Comparison of ENCODE assay signal across 11 cellular contexts in the genomic region with DNA sequence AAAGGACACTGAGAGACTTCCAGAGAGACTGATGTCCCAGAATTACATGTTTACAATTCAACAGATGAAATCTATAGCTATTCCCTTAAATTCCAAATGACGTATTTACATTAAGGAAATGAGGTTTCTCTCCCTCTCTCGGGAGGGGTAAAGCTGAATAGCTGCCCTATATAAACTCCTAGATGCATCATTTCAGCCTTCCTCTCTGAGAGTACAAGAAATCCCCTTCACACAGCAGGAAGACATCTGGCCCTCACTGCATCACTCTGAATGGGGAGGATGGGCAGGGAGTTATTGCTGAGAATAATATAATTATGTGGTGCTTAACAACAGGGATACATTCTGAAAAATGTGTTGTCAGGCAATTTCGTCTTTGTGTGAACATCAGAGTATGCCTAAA. TPM values are rescaled to one million over a fixed set of nuclear protein-coding genes. Genes with fewer than 3 reads are reported as not detected.
DNase-seq lines count a peak whose midpoint lies in the region; ATAC-seq and TF ChIP-seq lines count a peak whose summit lies in the region.
"Had no signal": no experiment of that assay in that cellular context is flagged by ENCODE, and none has a peak within 500 bp of the region (broad histone marks: within the 10 kb centered on the region; RNA-seq: fewer than 3 reads in every experiment).

No MANE protein-coding gene starts in this region.

- H3K4me3 Mint-ChIP-seq in stimulated activated memory B cell treated with anti-CD40 and anti-IgM and Interleukin-4, amounts not matched to agents 10 μg/mL and 1 μg/mL and 100 μg/mL, for 72 hours: no peak overlapping the region
- no peak overlapping the region for H3K4me3 Mint-ChIP-seq in WTC11
- H3K4me3 Mint-ChIP-seq: activated naive CD8-positive, alpha-beta T cell had no signal

- TF ChIP-seq CTCF in WTC11 (IDR thresholded peaks at IDR 0.05): no peak

- peaks cover 28% of the 10 kb centered on the region for H3K4me1 Mint-ChIP-seq in stimulated activated memory B cell treated with anti-CD40 and anti-IgM and Interleukin-4, amounts not matched to agents 10 μg/mL and 1 μg/mL and 100 μg/mL, for 72 hours
- H3K4me1 Mint-ChIP-seq in WTC11: peaks cover 4% of the 10 kb centered on the region; the same call in 1 of the 2 replicates

- H3K9me3 Mint-ChIP-seq in stimulated activated memory B cell treated with anti-CD40 and anti-IgM and Interleukin-4, amounts not matched to agents 10 μg/mL and 1 μg/mL and 100 μg/mL, for 72 hours: no peaks in the 10 kb centered on the region
- no peaks in the 10 kb centered on the region for H3K9me3 Mint-ChIP-seq in WTC11

- intact Hi-C loops in left colon (cut with DNase I, micrococcal nuclease): no loop called here

- peak; percentile 73 for ATAC-seq in GM21786 (IDR thresholded peaks at IDR 0.05; ENCODE audit: unreplicated experiment)
- ATAC-seq in HG03159 (IDR thresholded peaks at IDR 0.05; ENCODE audit: unreplicated experiment): peak; percentile 74
- peak; percentile 61 for ATAC-seq in stimulated activated memory B cell treated with anti-CD40 and anti-IgM and Interleukin-4, amounts not matched to agents 10 μg/mL and 1 μg/mL and 100 μg/mL, for 72 hours
- no peak for ATAC-seq in left colon
- ATAC-seq in WTC11: no peak

- peaks cover 39% of the 10 kb centered on the region for H3K36me3 Mint-ChIP-seq in stimulated activated memory B cell treated with anti-CD40 and anti-IgM and Interleukin-4, amounts not matched to agents 10 μg/mL and 1 μg/mL and 100 μg/mL, for 72 hours
- H3K36me3 Mint-ChIP-seq in WTC11: no peaks in the 10 kb centered on the region

- DNase-seq in NCI-H1417 (lab: John Stamatoyannopoulos, UW) (peak in 2 of 3 experiments; percentile 24), NCI-H1417 treated with DMSO at 0.1 percent for 48 hours (lab: John Stamatoyannopoulos, UW) (no peak), left colon (no peak), WTC11 (ENCODE audit: low spot score) (no peak), AG08395 (ENCODE audit: low spot score) (no peak)
- DNase-seq: activated CD8-positive, alpha-beta memory T cell treated with anti-CD3 and anti-CD28 coated beads for 24 hours; colonic mucosa had no signal

- POLR2A ChIA-PET in WTC11 (lab: Charles Lee): no interaction called here

- H3K27me3 Mint-ChIP-seq in stimulated activated memory B cell treated with anti-CD40 and anti-IgM and Interleukin-4, amounts not matched to agents 10 μg/mL and 1 μg/mL and 100 μg/mL, for 72 hours: no peaks in the 10 kb centered on the region
- H3K27me3 Mint-ChIP-seq in WTC11 (ENCODE audit: low read depth): no peaks in the 10 kb centered on the region
- H3K27me3 Mint-ChIP-seq: activated naive CD8-positive, alpha-beta T cell had no signal

- CTCF ChIA-PET in WTC11 (lab: Charles Lee): no interaction called here

- no peak overlapping the region for H3K27ac Mint-ChIP-seq in stimulated activated memory B cell treated with anti-CD40 and anti-IgM and Interleukin-4, amounts not matched to agents 10 μg/mL and 1 μg/mL and 100 μg/mL, for 72 hours
- H3K27ac Mint-ChIP-seq in WTC11: no peak overlapping the region
- H3K27ac Mint-ChIP-seq: activated naive CD8-positive, alpha-beta T cell had no signal

TF ChIP-seq in WTC11, 78 proteins besides CTCF, POLR2A, EP300 and RAD21 (continues in another document):
- TF ChIP-seq, protein P1, sequence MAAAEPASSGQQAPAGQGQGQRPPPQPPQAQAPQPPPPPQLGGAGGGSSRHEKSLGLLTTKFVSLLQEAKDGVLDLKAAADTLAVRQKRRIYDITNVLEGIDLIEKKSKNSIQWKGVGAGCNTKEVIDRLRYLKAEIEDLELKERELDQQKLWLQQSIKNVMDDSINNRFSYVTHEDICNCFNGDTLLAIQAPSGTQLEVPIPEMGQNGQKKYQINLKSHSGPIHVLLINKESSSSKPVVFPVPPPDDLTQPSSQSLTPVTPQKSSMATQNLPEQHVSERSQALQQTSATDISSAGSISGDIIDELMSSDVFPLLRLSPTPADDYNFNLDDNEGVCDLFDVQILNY (CRISPR knock-in tag; IDR thresholded peaks at IDR 0.05): no peak
- TF ChIP-seq ZNF396 (CRISPR knock-in tag; IDR thresholded peaks at IDR 0.05; ENCODE audit: borderline replicate concordance) (no peak), KAT7 (CRISPR knock-in tag; IDR thresholded peaks at IDR 0.05; ENCODE audit: borderline replicate concordance) (no peak), FOXK1 (CRISPR knock-in tag; IDR thresholded peaks at IDR 0.05) (no peak), ZNF425 (CRISPR knock-in tag; conservative IDR thresholded peaks at IDR 0.05) (no peak), NR1H2 (CRISPR knock-in tag; IDR thresholded peaks at IDR 0.05) (no peak), ATF1 (CRISPR knock-in tag; IDR thresholded peaks at IDR 0.05) (no peak), PREB (CRISPR knock-in tag; IDR thresholded peaks at IDR 0.05; ENCODE audit: borderline replicate concordance) (no peak), ZBTB21 (CRISPR knock-in tag; IDR thresholded peaks at IDR 0.05; ENCODE audit: borderline replicate concordance) (no peak), CREB1 (CRISPR knock-in tag; IDR thresholded peaks at IDR 0.05) (no peak), AFF4 (CRISPR knock-in tag; IDR thresholded peaks at IDR 0.05; ENCODE audit: borderline replicate concordance) (no peak), FOXP1 (CRISPR knock-in tag; IDR thresholded peaks at IDR 0.05; ENCODE audit: borderline replicate concordance) (no peak), ESRRA (CRISPR knock-in tag; IDR thresholded peaks at IDR 0.05; ENCODE audit: borderline replicate concordance) (no peak)
- TF ChIP-seq, protein P2, sequence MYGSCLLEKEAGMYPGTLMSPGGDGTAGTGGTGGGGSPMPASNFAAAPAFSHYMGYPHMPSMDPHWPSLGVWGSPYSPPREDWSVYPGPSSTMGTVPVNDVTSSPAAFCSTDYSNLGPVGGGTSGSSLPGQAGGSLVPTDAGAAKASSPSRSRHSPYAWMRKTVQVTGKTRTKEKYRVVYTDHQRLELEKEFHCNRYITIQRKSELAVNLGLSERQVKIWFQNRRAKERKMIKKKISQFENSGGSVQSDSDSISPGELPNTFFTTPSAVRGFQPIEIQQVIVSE (CRISPR knock-in tag; IDR thresholded peaks at IDR 0.05; ENCODE audit: borderline replicate concordance): no peak

RNA-seq across cellular contexts. Expression of gene POT1, which starts 11.0 kb away (rescaled TPM):
- total RNA-seq in left colon (10 to 100 TPM in 1 of 2 donors, 1 to 10 TPM in 1; 8.5 to 12.1 TPM), WTC11 (2021) (20.2 to 24.7 TPM (median 21.9 TPM) in 3 replicates)

Comparison
In these comparisons a context has a peak if more than half of its experiments do, and no peak if none do; other contexts are left out.
1. DNase-seq: peak in NCI-H1417 (2 of 3); none in NCI-H1417 treated with DMSO at 0.1 percent for 48 hours (single experiment), left colon (0 of 2), WTC11 (single experiment) and AG08395 (single experiment).
2. ATAC-seq: peak in GM21786 (single experiment), HG03159 (single experiment) and stimulated activated memory B cell treated with anti-CD40 and anti-IgM and Interleukin-4, amounts not matched to agents 10 μg/mL and 1 μg/mL and 100 μg/mL, for 72 hours (single experiment); none in left colon (single experiment) and WTC11 (single experiment).